Comparison of ENCODE assay signal across 15 cellular contexts in the genomic region with DNA sequence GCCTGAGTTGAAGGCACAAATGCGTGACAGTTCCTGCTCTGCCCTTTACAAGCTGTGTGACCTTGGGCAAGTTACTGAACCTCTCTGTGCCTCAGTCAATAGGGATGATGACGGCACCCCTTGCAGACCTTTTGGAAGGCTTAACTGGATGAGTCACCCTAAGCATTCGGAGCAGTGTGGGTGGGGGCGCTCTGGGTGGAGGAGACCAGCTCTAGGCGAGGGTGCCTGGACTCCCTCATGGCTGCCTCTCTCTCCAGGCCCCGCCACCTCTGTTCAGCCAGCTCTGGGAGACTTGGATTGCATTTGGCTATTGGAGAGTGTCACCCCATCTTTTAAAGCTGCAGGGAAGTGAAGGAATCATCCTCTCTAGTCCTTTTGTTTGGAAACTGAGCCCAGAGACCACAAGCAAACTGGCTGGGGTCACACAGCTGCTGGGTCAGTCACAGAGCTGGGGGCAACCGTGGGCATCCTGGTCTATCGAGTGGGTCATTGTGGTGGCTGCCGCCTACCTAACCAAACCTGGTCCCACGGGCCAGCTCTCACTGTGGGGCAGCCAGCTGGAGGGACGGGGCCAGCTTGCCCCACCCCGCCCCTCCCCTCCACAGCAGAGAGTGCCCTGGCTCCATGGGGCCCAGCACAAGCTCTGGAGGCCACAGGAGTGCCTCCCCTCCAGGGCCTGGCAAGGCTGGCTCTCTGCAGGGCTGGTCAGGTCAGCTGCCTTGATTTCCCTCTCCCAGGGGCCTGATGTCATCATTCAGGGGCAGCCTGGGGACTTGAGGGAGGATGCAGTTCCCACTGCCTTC. TPM values are rescaled to one million over a fixed set of nuclear protein-coding genes. Genes with fewer than 3 reads are reported as not detected.
DNase-seq lines count a peak whose midpoint lies in the region; ATAC-seq, FAIRE-seq and TF ChIP-seq lines count a peak whose summit lies in the region.
"Had no signal": no experiment of that assay in that cellular context is flagged by ENCODE, and none has a peak within 500 bp of the region (broad histone marks: within the 10 kb centered on the region; RNA-seq: fewer than 3 reads in every experiment).

No MANE protein-coding gene starts in this region.

- TF ChIP-seq RAD21 in A549 (conservative IDR thresholded peaks at IDR 0.05 in 1 of 2, IDR thresholded peaks at IDR 0.05 in 1 of 2) (no peak), HCT116 (IDR thresholded peaks at IDR 0.05; ENCODE audit: low read depth) (no peak)

- H3K9me3 ChIP-seq in A549: no peaks in the 10 kb centered on the region
- peaks cover 0 to 5% of the 10 kb centered on the region in 2 experiments; a peak in 1 of 4 replicates for H3K9me3 ChIP-seq in HCT116 (ENCODE audit: control insufficient read depth in 1 of 2, insufficient read depth in 1 of 2, low read depth in 1 of 2, low read length in 2 of 2)
- H3K9me3 ChIP-seq in body of pancreas: no peaks in the 10 kb centered on the region
- H3K9me3 ChIP-seq: breast epithelium had no signal

- H3K79me2 ChIP-seq in HCT116 (ENCODE audit: insufficient read depth, low read length): no peaks in the 10 kb centered on the region

- TF ChIP-seq POLR2A in A549 (IDR thresholded peaks at IDR 0.05; ENCODE audit: low read length): no peak
- no peak for TF ChIP-seq POLR2A in HCT116 (IDR thresholded peaks at IDR 0.05; ENCODE audit: borderline replicate concordance, extremely low read depth, insufficient read depth, insufficient read length)
- no peak for TF ChIP-seq POLR2A in body of pancreas (IDR thresholded peaks at IDR 0.05)

- no TSS peak for BruUV-seq in HCT116 (replicated peaks; lab: Mats Ljungman, UMichigan)

- H3K9me3 Mint-ChIP-seq in mesothelial cell of epicardium: no peaks in the 10 kb centered on the region
- H3K9me3 Mint-ChIP-seq: activated T-cell treated with anti-CD3 and anti-CD28 coated beads, Interleukin-2, amount 50 U/mL, for 72 hours had no signal

- 74% methylated on average over 6 of the region's 12 CpGs for WGBS in A549 (ENCODE audit: missing lambda C conversion rate)
- WGBS in body of pancreas, 2 donors: 81 to 91% methylated on average over 4 to 10 of the region's 12 CpGs

- ATAC-seq in A549: peak in 1 of 2 experiments; percentile 35; a peak in 2 of 6 replicates
- peak; percentile 39 for ATAC-seq in HCT116
- ATAC-seq in body of pancreas: peak; percentile 41
- no peak for ATAC-seq in HG03280 (IDR thresholded peaks at IDR 0.05; ENCODE audit: unreplicated experiment)
- ATAC-seq in HG03108 (IDR thresholded peaks at IDR 0.05; ENCODE audit: unreplicated experiment): no peak
- ATAC-seq: activated T-cell treated with anti-CD3 and anti-CD28 coated beads, Interleukin-2, amount 50 U/mL, for 72 hours had no signal

- CTCF ChIA-PET in A549 (lab: Yijun Ruan, JAX): interaction anchor here (0.7 to 3.3 kb wide), 9 partner anchors 10 to 172 kb away, joined by 3 to 21 read pairs (median 3); no protein-coding TSS in a partner anchor
- CTCF ChIA-PET in HCT116 (lab: Charles Lee): no interaction called here

- no peak overlapping the region for H3K27ac ChIP-seq in A549
- no peak overlapping the region for H3K27ac ChIP-seq in HCT116 (ENCODE audit: low read depth, low read length)
- H3K27ac ChIP-seq in body of pancreas: no peak overlapping the region

- no peak for DNase-seq in A549 (ENCODE audit: low read depth in 1 of 2, low spot score in 1 of 2)
- no peak for DNase-seq in HCT116 (ENCODE audit: low read depth, low spot score)
- no peak for DNase-seq in body of pancreas
- no peak for DNase-seq in mesothelial cell of epicardium (ENCODE audit: low spot score in 2 of 2, unreplicated experiment in 2 of 2)
- no peak for DNase-seq in NOMO-1 treated with dmso at 0.1 percent for 144 hours (lab: John Stamatoyannopoulos, UW; ENCODE audit: unreplicated experiment)
- DNase-seq in glomerular visceral epithelial cell (ENCODE audit: extremely low spot score): no peak
- DNase-seq: activated CD4-positive, alpha-beta T cell treated with anti-CD3 and anti-CD28 coated beads for 48 hours; activated T-cell treated with anti-CD3 and anti-CD28 coated beads, Interleukin-2, amount 50 U/mL, for 72 hours; DMS79; hippocampal formation; stimulated activated CD4-positive, alpha-beta T cell treated with anti-CD3 and anti-CD28 coated beads, Interleukin-1b, Interleukin-23, amount 100 ng/mL, for 48 hours had no signal

- H3K36me3 Mint-ChIP-seq in mesothelial cell of epicardium: peaks cover 7% of the 10 kb centered on the region

- H3K9me2 ChIP-seq in HCT116 (ENCODE audit: insufficient read depth): no peaks in the 10 kb centered on the region

- H3K4me3 Mint-ChIP-seq in mesothelial cell of epicardium: no peak overlapping the region
- H3K4me3 Mint-ChIP-seq: activated T-cell treated with anti-CD3 and anti-CD28 coated beads, Interleukin-2, amount 50 U/mL, for 72 hours had no signal

- intact Hi-C loops in HCT116 (cut with micrococcal nuclease): no loop called here
- intact Hi-C loops in body of pancreas (cut with DNase I): no loop called here

- no peak overlapping the region for H3K4me3 ChIP-seq in A549
- no peak overlapping the region for H3K4me3 ChIP-seq in HCT116 (replicated peaks in 1 of 2; ENCODE audit: low read depth in 1 of 2, low read length in 2 of 2)
- H3K4me3 ChIP-seq in body of pancreas: no peak overlapping the region
- H3K4me3 ChIP-seq: breast epithelium, lung had no signal

- peak overlapping the region; percentile 26 for H3K27ac Mint-ChIP-seq in mesothelial cell of epicardium
- H3K27ac Mint-ChIP-seq: activated T-cell treated with anti-CD3 and anti-CD28 coated beads, Interleukin-2, amount 50 U/mL, for 72 hours had no signal

- no peaks in the 10 kb centered on the region for H3K27me3 ChIP-seq in HCT116 (ENCODE audit: insufficient read depth, low read length)
- H3K27me3 ChIP-seq in body of pancreas: no peaks in the 10 kb centered on the region
- H3K27me3 ChIP-seq: breast epithelium had no signal

- H3K4me2 ChIP-seq in A549 (no peak overlapping the region), HCT116 (ENCODE audit: low read length) (no peak overlapping the region)

- FAIRE-seq in A549 (lab: Jason Lieb, UNC): no peak

- POLR2A ChIA-PET in A549 (lab: Yijun Ruan, JAX): no interaction called here
- POLR2A ChIA-PET in HCT116 (lab: Charles Lee): no interaction called here

- no peaks in the 10 kb centered on the region for H3K36me3 ChIP-seq in HCT116 (ENCODE audit: control insufficient read depth in 1 of 2, insufficient read depth in 2 of 2, low read length in 2 of 2)
- no peaks in the 10 kb centered on the region for H3K36me3 ChIP-seq in body of pancreas (replicated peaks in 1 of 2; ENCODE audit: insufficient read depth in 1 of 2, low read depth in 2 of 2)
- H3K36me3 ChIP-seq: breast epithelium had no signal

- no peaks in the 10 kb centered on the region for H3K4me1 ChIP-seq in A549
- H3K4me1 ChIP-seq in HCT116 (ENCODE audit: control insufficient read depth in 1 of 2, insufficient read depth in 2 of 2, low read length in 2 of 2): peaks cover 0 to 6% of the 10 kb centered on the region in 2 experiments; a peak in 1 of 4 replicates
- peaks cover 9% of the 10 kb centered on the region for H3K4me1 ChIP-seq in body of pancreas

- TF ChIP-seq CTCF in A549 (IDR thresholded peaks at IDR 0.05): no peak
- TF ChIP-seq CTCF in HCT116 (IDR thresholded peaks at IDR 0.05 in 2 of 3, conservative IDR thresholded peaks at IDR 0.05 in 1 of 3; ENCODE audit: borderline replicate concordance in 1 of 3, insufficient read depth in 1 of 3, low read depth in 2 of 3, low read length in 2 of 3): no peak
- no peak for TF ChIP-seq CTCF in body of pancreas (IDR thresholded peaks at IDR 0.05)
- TF ChIP-seq CTCF in mesothelial cell of epicardium (IDR thresholded peaks at IDR 0.05; ENCODE audit: unreplicated experiment): no peak

- peaks cover 24% of the 10 kb centered on the region for H3K4me1 Mint-ChIP-seq in mesothelial cell of epicardium

- no peaks in the 10 kb centered on the region for H3K27me3 Mint-ChIP-seq in mesothelial cell of epicardium (ENCODE audit: low read depth)

- RAD21 ChIA-PET in HCT116 (lab: Charles Lee; ENCODE audit: low non-redundant PET in 1 of 2, low total read pairs in 2 of 2, uncharacterized antibody in 2 of 2, unreplicated experiment in 2 of 2): interaction anchor here in 1 of 2 experiments (0.6 kb wide), 1 partner anchor 14 kb away, joined by 3 read pairs; no protein-coding TSS in a partner anchor

- H4K20me1 ChIP-seq in HCT116 (ENCODE audit: insufficient read depth): no peaks in the 10 kb centered on the region

- H2AFZ ChIP-seq in HCT116 (ENCODE audit: low read depth, low read length, poor library complexity, severe bottlenecking): no peak overlapping the region

- no peak for TF ChIP-seq EP300 in A549 (IDR thresholded peaks at IDR 0.05)

- H3K9ac ChIP-seq in HCT116 (ENCODE audit: low read length): no peak overlapping the region

TF ChIP-seq in A549, 52 proteins besides CTCF, POLR2A, EP300 and RAD21 (continues in another document):
- TF ChIP-seq, protein P1, sequence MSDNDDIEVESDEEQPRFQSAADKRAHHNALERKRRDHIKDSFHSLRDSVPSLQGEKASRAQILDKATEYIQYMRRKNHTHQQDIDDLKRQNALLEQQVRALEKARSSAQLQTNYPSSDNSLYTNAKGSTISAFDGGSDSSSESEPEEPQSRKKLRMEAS (IDR thresholded peaks at IDR 0.05): no peak
- TF ChIP-seq FOSL2 (IDR thresholded peaks at IDR 0.05) (no peak), FOSL2 (CRISPR knock-in tag; IDR thresholded peaks at IDR 0.05) (peak; percentile 58)

TF ChIP-seq in HCT116, 20 proteins besides CTCF, POLR2A, EP300 and RAD21 (continues in another document):
- TF ChIP-seq EZH2phosphoT487 (IDR thresholded peaks at IDR 0.05; ENCODE audit: borderline replicate concordance): no peak

RNA-seq across cellular contexts. Expression of gene GSE1, which starts 20.2 kb away (rescaled TPM):
- polyA plus RNA-seq in A549 (2011; rRNA removed) (20.7 and 24.6 TPM in 2 replicates), A549 (2017; fragmentation: RNase III; extraction: RNeasy Plus Mini Kit Qiagen cat#74134 plus additional on column Dnase treatment) (24.3 to 30.3 TPM (median 24.3 TPM) in 3 replicates)
- polyA plus RNA-seq in A549 (2012; cell fraction: cytosol; rRNA removed): 18.9 and 22.8 TPM in 2 replicates
- polyA plus RNA-seq in A549 (2012; cell fraction: nucleus; rRNA removed): 49.8 and 64.0 TPM in 2 replicates
- polyA minus RNA-seq in A549 (2011; rRNA and poly(A)+ RNA removed): 24.5 and 25.9 TPM in 2 replicates
- total RNA-seq in HCT116 (2021; ENCODE audit: unreplicated experiment) (90.2 TPM), body of pancreas (100 to 1,000 TPM in 1 of 2 donors, 10 to 100 TPM in 1; 76.5 to 221 TPM), mesothelial cell of epicardium (193 to 218 TPM (median 208 TPM) in 3 replicates)
- 37.9 and 44.0 TPM in 2 replicates for polyA plus RNA-seq in HCT116 (2012)

Comparison
In these comparisons a context has a peak if more than half of its experiments do, and no peak if none do; other contexts are left out.
1. ATAC-seq: peak in HCT116 (single experiment) and body of pancreas (single experiment); none in HG03280 (single experiment) and HG03108 (single experiment).